In genomic region chr6:21180155-21180554, GRCh38 we compare ENCODE assay signal across 17 cellular contexts.
DNase-seq lines count a peak whose midpoint lies in the region; ATAC-seq and TF ChIP-seq lines count a peak whose summit lies in the region.
"Had no signal": no experiment of that assay in that cellular context is flagged by ENCODE, and none has a peak within 500 bp of the region (broad histone marks: within the 10 kb centered on the region; RNA-seq: fewer than 3 reads in every experiment).

No MANE protein-coding gene starts in this region.

- TF ChIP-seq CTCF in ovary (IDR thresholded peaks at IDR 0.05) = no peak
- no peak for TF ChIP-seq CTCF in Peyer's patch (IDR thresholded peaks at IDR 0.05)

- no peak overlapping the region for H3K4me3 ChIP-seq in ovary
- no peak overlapping the region for H3K4me3 ChIP-seq in Peyer's patch
- H3K4me3 ChIP-seq: esophagus muscularis mucosa, lung had no signal

- no peak for DNase-seq in activated naive CD8-positive, alpha-beta T cell treated with anti-CD3 and anti-CD28 coated beads for 36 hours
- DNase-seq in NCI-H748 treated with DMSO at 0.1 percent for 48 hours (lab: John Stamatoyannopoulos, UW) = no peak
- no peak for DNase-seq in ovary
- DNase-seq in Peyer's patch = no peak
- no peak for DNase-seq in T-helper 9 cell
- DNase-seq: activated CD4-positive, alpha-beta T cell treated with anti-CD3 and anti-CD28 coated beads, Interleukin-2, amount 50 U/mL, for 48 hours; GF-D8; hippocampal formation had no signal

- H3K27me3 Mint-ChIP-seq in activated naive CD8-positive, alpha-beta T cell treated with anti-CD3 and anti-CD28 coated beads for 36 hours = no peaks in the 10 kb centered on the region
- H3K27me3 Mint-ChIP-seq: activated naive CD8-positive, alpha-beta T cell; CD4-positive, CD25-positive, alpha-beta regulatory T cell; type B pancreatic cell had no signal

- intact Hi-C loops in ovary (cut with DNase I) = no loop called here

- WGBS in ovary, 3 donors = 90 to 95% (median 90%) methylated on average over 1 of the region's 1 CpG

- H3K9me3 ChIP-seq in ovary (peaks cover 0 to 2% of the 10 kb centered on the region in 2 donors), Peyer's patch (no peaks in the 10 kb centered on the region)

- no peak overlapping the region for H3K4me3 Mint-ChIP-seq in activated naive CD8-positive, alpha-beta T cell treated with anti-CD3 and anti-CD28 coated beads for 36 hours
- H3K4me3 Mint-ChIP-seq: activated naive CD8-positive, alpha-beta T cell; CD4-positive, CD25-positive, alpha-beta regulatory T cell; T-helper 1 cell treated with Interleukin-12 subunit alpha and Interleukin-12 subunit beta and Interleukin-4 antibody, amounts not matched to agents 30 μg/mL and 1 μg/mL, for 36 hours; type B pancreatic cell had no signal

- no peak overlapping the region for H3K27ac ChIP-seq in ovary
- no peak overlapping the region for H3K27ac ChIP-seq in Peyer's patch
- H3K27ac ChIP-seq: esophagus muscularis mucosa had no signal

- no peak for TF ChIP-seq POLR2A in ovary (IDR thresholded peaks at IDR 0.05)
- no peak for TF ChIP-seq POLR2A in Peyer's patch (IDR thresholded peaks at IDR 0.05)

- H3K27ac Mint-ChIP-seq in activated naive CD8-positive, alpha-beta T cell treated with anti-CD3 and anti-CD28 coated beads for 36 hours = peak overlapping the region; percentile 17
- H3K27ac Mint-ChIP-seq: activated naive CD8-positive, alpha-beta T cell; CD4-positive, CD25-positive, alpha-beta regulatory T cell; T-helper 1 cell treated with Interleukin-12 subunit alpha and Interleukin-12 subunit beta and Interleukin-4 antibody, amounts not matched to agents 30 μg/mL and 1 μg/mL, for 36 hours; type B pancreatic cell had no signal

- H3K4me1 ChIP-seq in ovary (ENCODE audit: insufficient read depth) = no peaks in the 10 kb centered on the region
- H3K4me1 ChIP-seq in Peyer's patch = no peaks in the 10 kb centered on the region

- peaks cover 1% of the 10 kb centered on the region for H3K9me3 Mint-ChIP-seq in activated naive CD8-positive, alpha-beta T cell treated with anti-CD3 and anti-CD28 coated beads for 36 hours
- H3K9me3 Mint-ChIP-seq: T-helper 1 cell treated with Interleukin-12 subunit alpha and Interleukin-12 subunit beta and Interleukin-4 antibody, amounts not matched to agents 30 μg/mL and 1 μg/mL, for 36 hours; type B pancreatic cell had no signal

- H3K36me3 ChIP-seq in ovary (no peaks in the 10 kb centered on the region), Peyer's patch (no peaks in the 10 kb centered on the region)
- H3K36me3 ChIP-seq: esophagus muscularis mucosa had no signal

- TF ChIP-seq EP300 in ovary (IDR thresholded peaks at IDR 0.05) = no peak

- H3K36me3 Mint-ChIP-seq in activated naive CD8-positive, alpha-beta T cell treated with anti-CD3 and anti-CD28 coated beads for 36 hours = peaks cover 33% of the 10 kb centered on the region
- H3K36me3 Mint-ChIP-seq: type B pancreatic cell had no signal

- peak; percentile 92 for ATAC-seq in GM18868 (IDR thresholded peaks at IDR 0.05; ENCODE audit: unreplicated experiment)
- ATAC-seq in GM21423 (IDR thresholded peaks at IDR 0.05; ENCODE audit: unreplicated experiment) = peak; percentile 63
- peak; percentile 48 for ATAC-seq in HG03025 (IDR thresholded peaks at IDR 0.05; ENCODE audit: low FRiP score, unreplicated experiment)

- H3K4me1 Mint-ChIP-seq in activated naive CD8-positive, alpha-beta T cell treated with anti-CD3 and anti-CD28 coated beads for 36 hours = no peaks in the 10 kb centered on the region

- H3K27me3 ChIP-seq in ovary (no peaks in the 10 kb centered on the region), Peyer's patch (no peaks in the 10 kb centered on the region)
- H3K27me3 ChIP-seq: esophagus muscularis mucosa had no signal
